Comparison of ENCODE assay signal across 26 cellular contexts in the genomic region with DNA sequence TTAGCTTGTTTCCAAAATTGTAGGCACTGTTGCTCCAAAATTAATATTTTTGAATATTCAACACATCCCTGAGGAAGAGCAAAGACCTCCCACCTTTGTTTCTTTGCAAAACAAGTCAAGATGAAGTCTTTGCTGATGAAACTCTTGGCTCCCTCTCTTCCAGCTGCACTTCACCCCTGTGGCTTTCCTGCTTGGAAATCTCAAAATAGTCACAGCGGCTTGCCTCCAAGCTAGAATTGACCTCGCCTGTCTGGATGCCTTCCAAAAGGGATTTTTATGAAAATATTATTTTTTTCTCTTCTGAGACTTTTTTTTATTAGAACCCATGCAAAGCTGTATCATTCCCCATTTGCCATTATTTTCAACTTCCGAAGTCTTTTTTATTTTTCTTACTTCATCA.
DNase-seq lines count a peak whose midpoint lies in the region; ATAC-seq and TF ChIP-seq lines count a peak whose summit lies in the region.
"Had no signal": no experiment of that assay in that cellular context is flagged by ENCODE, and none has a peak within 500 bp of the region (broad histone marks: within the 10 kb centered on the region; RNA-seq: fewer than 3 reads in every experiment).

No MANE protein-coding gene starts in this region.

- no peak overlapping the region for H2BK5ac ChIP-seq in neuronal stem cell (ENCODE audit: low read length)

- H3K4me3 ChIP-seq in breast epithelium (no peak overlapping the region), mammary epithelial cell (replicated peaks in 1 of 3; ENCODE audit: insufficient read depth in 1 of 3, low read depth in 2 of 3, low read length in 3 of 3) (no peak overlapping the region), neuronal stem cell (ENCODE audit: low read length in 2 of 2) (no peak overlapping the region), aorta (ENCODE audit: low read length in 2 of 2) (no peak overlapping the region)
- H3K4me3 ChIP-seq: cardiac muscle cell, pancreas, right lobe of liver, upper lobe of left lung had no signal

- H3K9me3 ChIP-seq in breast epithelium (no peaks in the 10 kb centered on the region), mammary epithelial cell (replicated peaks; ENCODE audit: insufficient read depth, low read length) (no peaks in the 10 kb centered on the region), neuronal stem cell (replicated peaks in 1 of 2; ENCODE audit: control insufficient read depth in 2 of 2, insufficient read depth in 1 of 2, low read depth in 1 of 2, low read length in 2 of 2) (no peaks in the 10 kb centered on the region), aorta (ENCODE audit: control insufficient read depth, low read length) (no peaks in the 10 kb centered on the region)
- H3K9me3 ChIP-seq: pancreas, right lobe of liver, upper lobe of left lung had no signal

- no peaks in the 10 kb centered on the region for H3K79me2 ChIP-seq in mammary epithelial cell (ENCODE audit: insufficient read depth, low read length)

- H2AK5ac ChIP-seq in neuronal stem cell (ENCODE audit: low read depth, low read length) = no peak overlapping the region

- TF ChIP-seq POLR2A in breast epithelium (IDR thresholded peaks at IDR 0.05) = no peak

- no peak overlapping the region for H4K91ac ChIP-seq in neuronal stem cell (ENCODE audit: low read depth, low read length, poor library complexity)

- H4K20me1 ChIP-seq in mammary epithelial cell (ENCODE audit: insufficient read depth, low read length) = no peaks in the 10 kb centered on the region

- H2BK12ac ChIP-seq in neuronal stem cell (ENCODE audit: low read length) = no peak overlapping the region

- ATAC-seq in aorta (ENCODE audit: low FRiP score) (peak; percentile 87), HG03097 (IDR thresholded peaks at IDR 0.05; ENCODE audit: low FRiP score, unreplicated experiment) (no peak)
- ATAC-seq: activated CD8-positive, alpha-beta memory T cell treated with anti-CD3 and anti-CD28 coated beads, Interleukin-2, amount 10 ng/mL, durations not matched to agents 7 days and 5 days; naive thymus-derived CD4-positive, alpha-beta T cell; right lobe of liver had no signal

- in situ Hi-C loops in mammary epithelial cell (cut with MboI; ENCODE audit: low sequenced_read_pairs in 2 of 2) = no loop called here

- H3K27me3 ChIP-seq in breast epithelium (no peaks in the 10 kb centered on the region), mammary epithelial cell (ENCODE audit: insufficient read depth, low read length) (peaks cover 2% of the 10 kb centered on the region), neuronal stem cell (ENCODE audit: control insufficient read depth in 3 of 3, insufficient read depth in 3 of 3, low read depth in 1 of 3, low read length in 3 of 3) (no peaks in the 10 kb centered on the region), aorta (ENCODE audit: control insufficient read depth in 1 of 2, insufficient read depth in 2 of 2, low read length in 1 of 2) (no peaks in the 10 kb centered on the region)
- H3K27me3 ChIP-seq: cardiac muscle cell, pancreas, right lobe of liver, upper lobe of left lung had no signal

- H3K36me3 ChIP-seq in breast epithelium = no peaks in the 10 kb centered on the region
- no peaks in the 10 kb centered on the region for H3K36me3 ChIP-seq in mammary epithelial cell (ENCODE audit: insufficient read depth, low read length)
- no peaks in the 10 kb centered on the region for H3K36me3 ChIP-seq in neuronal stem cell (replicated peaks in 1 of 2; ENCODE audit: control insufficient read depth in 2 of 2, insufficient read depth in 2 of 2, low read length in 2 of 2)
- H3K36me3 ChIP-seq in aorta (ENCODE audit: control insufficient read depth in 1 of 2, insufficient read depth in 2 of 2, low read length in 1 of 2) = no peaks in the 10 kb centered on the region
- H3K36me3 ChIP-seq: cardiac muscle cell, pancreas, right lobe of liver, upper lobe of left lung had no signal

- H2BK120ac ChIP-seq in neuronal stem cell (ENCODE audit: low read depth, low read length) = no peak overlapping the region

- H3K27ac ChIP-seq in breast epithelium (peak overlapping the region; percentile 52 to 61), mammary epithelial cell (ENCODE audit: insufficient read depth, low read depth, low read length) (no peak overlapping the region), neuronal stem cell (replicated peaks; ENCODE audit: low read length) (no peak overlapping the region), aorta (ENCODE audit: low read depth in 1 of 2, low read length in 2 of 2) (no peak overlapping the region)
- H3K27ac ChIP-seq: cardiac muscle cell, pancreas, right lobe of liver had no signal

- H3K14ac ChIP-seq in neuronal stem cell (ENCODE audit: low read length) = no peak overlapping the region

- H2AFZ ChIP-seq in mammary epithelial cell (ENCODE audit: low read depth, low read length) (no peak overlapping the region), neuronal stem cell (ENCODE audit: low read length) (peak overlapping the region; percentile 41)

- no TSS peak for BruUV-seq in mammary epithelial cell (replicated peaks; lab: Mats Ljungman, UMichigan)

- dilution Hi-C loops in mammary epithelial cell (cut with HindIII; ENCODE audit: low sequenced_read_pairs) = no loop called here

- H3K18ac ChIP-seq in neuronal stem cell (ENCODE audit: low read length) = no peak overlapping the region

- H3K9ac ChIP-seq in mammary epithelial cell (ENCODE audit: insufficient read depth, low read length) (no peak overlapping the region), neuronal stem cell (ENCODE audit: low read depth, low read length, poor library complexity) (no peak overlapping the region)

- no peak overlapping the region for H4K8ac ChIP-seq in neuronal stem cell (ENCODE audit: low read depth, low read length)

- intact Hi-C loops in breast epithelium (cut with DNase I; ENCODE audit: low total_unique reads) (no loop called here), mammary epithelial cell (cut with micrococcal nuclease) (no loop called here), aorta (cut with DNase I) (loop anchor here in 1 of 2 donors (10.0 kb wide), 1 partner anchor 859 kb away; no protein-coding TSS in a partner anchor)

- no peak for DNase-seq in breast epithelium (ENCODE audit: low spot score in 2 of 2)
- no peak for DNase-seq in mammary epithelial cell
- DNase-seq in fibroblast of the conjunctiva (ENCODE audit: low read depth) = peak; percentile 20
- DNase-seq in neuronal stem cell (ENCODE audit: low spot score) = no peak
- DNase-seq in aorta = peak in 1 of 2 donors; percentile 63
- DNase-seq in NK-92 treated with Interleukin-12 subunit alpha and Interleukin-12 subunit beta, amount 100 ng/mL, for 24 hours (lab: John Stamatoyannopoulos, UW) = no peak
- no peak for DNase-seq in NCI-H748 treated with DMSO at 0.1 percent for 48 hours (lab: John Stamatoyannopoulos, UW)
- DNase-seq: 8988T; activated CD4-positive, alpha-beta T cell treated with anti-CD3 and anti-CD28 coated beads, Interleukin-2, amount 10 ng/mL, durations not matched to agents 24 days and 14 days; activated CD8-positive, alpha-beta memory T cell treated with anti-CD3 and anti-CD28 coated beads, Interleukin-2, amount 10 ng/mL, durations not matched to agents 7 days and 5 days; activated naive CD8-positive, alpha-beta T cell treated with anti-CD3 and anti-CD28 coated beads for 36 hours; DMS79; erythroblast; H9; Karpas-422; mesendoderm; naive thymus-derived CD4-positive, alpha-beta T cell; NCI-H187 treated with DMSO at 0.1 percent for 48 hours; NCI-H226; NCI-H82; right lobe of liver; stimulated activated naive CD8-positive, alpha-beta T cell treated with anti-CD3 and anti-CD28 coated beads, Interleukin-15, Interleukin-2, amounts not matched to agents 100 U/mL and 50 U/mL, for 24 hours; upper lobe of left lung had no signal

- CTCF ChIA-PET in mammary epithelial cell (lab: Charles Lee; ENCODE audit: low non-redundant PET) = no interaction called here

- H3K4me2 ChIP-seq in mammary epithelial cell (ENCODE audit: insufficient read depth, low read depth, low read length) (no peak overlapping the region), neuronal stem cell (ENCODE audit: insufficient read depth, low read length, poor library complexity, severe bottlenecking) (no peak overlapping the region)

- H3K4me1 ChIP-seq in breast epithelium (no peaks in the 10 kb centered on the region), mammary epithelial cell (ENCODE audit: insufficient read depth, low read length) (no peaks in the 10 kb centered on the region), neuronal stem cell (ENCODE audit: control insufficient read depth in 2 of 2, insufficient read depth in 1 of 2, low read depth in 1 of 2, low read length in 2 of 2) (peaks cover 0 to 9% of the 10 kb centered on the region in 2 donors), aorta (ENCODE audit: control insufficient read depth in 1 of 2, insufficient read depth in 2 of 2, low read length in 2 of 2) (peaks cover 0 to 6% of the 10 kb centered on the region in 2 donors)
- H3K4me1 ChIP-seq: pancreas, right lobe of liver had no signal

- H3K79me1 ChIP-seq in neuronal stem cell (ENCODE audit: low read depth, low read length) = no peaks in the 10 kb centered on the region

- H2BK15ac ChIP-seq in neuronal stem cell (ENCODE audit: low read length) = no peak overlapping the region

- 67% methylated on average over 3 of the region's 3 CpGs for WGBS in mammary epithelial cell (ENCODE audit: low coverage, missing lambda C conversion rate)
- WGBS in neuronal stem cell (ENCODE audit: extremely low coverage in 2 of 2, insufficient read length in 2 of 2, insufficient replicate concordance in 1 of 2), 2 donors = no CpG with 5 or more reads among the region's 3 CpGs
- 12 to 13% methylated on average over 3 of the region's 3 CpGs for WGBS in aorta, 2 donors

- no peak overlapping the region for H3K23ac ChIP-seq in neuronal stem cell (ENCODE audit: low read depth, low read length, poor library complexity)

- no peak overlapping the region for H3K4ac ChIP-seq in neuronal stem cell (ENCODE audit: low read length)

- TF ChIP-seq CTCF in breast epithelium (IDR thresholded peaks at IDR 0.05) (no peak), mammary epithelial cell (conservative IDR thresholded peaks at IDR 0.05 in 1 of 2, IDR thresholded peaks at IDR 0.05 in 1 of 2; ENCODE audit: extremely low read depth in 1 of 2, insufficient read depth in 1 of 2, low read depth in 1 of 2, low read length in 2 of 2) (no peak)

Comparison
In these comparisons a context has a peak if more than half of its experiments do, and no peak if none do; other contexts are left out.
1. H3K27ac ChIP-seq: peak in breast epithelium (2 of 2); none in mammary epithelial cell (single experiment), neuronal stem cell (single experiment) and aorta (0 of 2).